Comparison of ENCODE assay signal across 8 cellular contexts in genomic region chr6:26054659-26054936, GRCh38. TPM values are rescaled to one million over a fixed set of nuclear protein-coding genes. Genes with fewer than 3 reads are reported as not detected.
A peak's percentile ranks its signal among the peaks of the same experiment; 100 is the strongest.
DNase-seq lines count a peak whose midpoint lies in the region; ATAC-seq and TF ChIP-seq lines count a peak whose summit lies in the region.

No MANE protein-coding gene starts in this region.

- H3F3A ChIP-seq in GM23248 (ENCODE audit: insufficient read depth) = peaks cover 24% of the 10 kb centered on the region

- peak overlapping the region; percentile 92 for H3K9ac ChIP-seq in GM23248
- peak overlapping the region; percentile 90 for H3K9ac ChIP-seq in SK-N-MC (ENCODE audit: insufficient read length)

- intact Hi-C loops in gastrocnemius medialis (cut with DNase I; ENCODE audit: low total_unique reads) = loop anchor here (2.0 kb wide), 1 partner anchor 230 kb away; a partner anchor contains a TSS

- DNase-seq in GM23248 (no peak), SK-N-MC (ENCODE audit: low read depth, low spot score) (no peak), fibroblast of pulmonary artery (ENCODE audit: low read depth) (no peak), gastrocnemius medialis (no peak), DMS153 treated with DMSO at 0.1 percent for 48 hours (lab: John Stamatoyannopoulos, UW; ENCODE audit: unreplicated experiment) (no peak)

- TF ChIP-seq POLR2A in gastrocnemius medialis (IDR thresholded peaks at IDR 0.05) = no peak

- in situ Hi-C loops in GM23248 (cut with MboI) = no loop called here
- in situ Hi-C loops in gastrocnemius medialis (cut with MboI; ENCODE audit: low sequenced_read_pairs in 4 of 4) = no loop called here

- peak overlapping the region; percentile 85 for H3K4me3 ChIP-seq in GM23248
- peak overlapping the region; percentile 75 for H3K4me3 ChIP-seq in SK-N-MC
- H3K4me3 ChIP-seq in fibroblast of pulmonary artery (replicated peaks; ENCODE audit: low read depth, low read length) = peak overlapping the region; percentile 85
- peak overlapping the region; percentile 73 to 87 (median 82) for H3K4me3 ChIP-seq in gastrocnemius medialis

- peak overlapping the region; percentile 95 for H3K27ac ChIP-seq in GM23248
- peak overlapping the region; percentile 97 for H3K27ac ChIP-seq in SK-N-MC
- H3K27ac ChIP-seq in gastrocnemius medialis = peak overlapping the region; percentile 87 to 96 (median 90)

- no peaks in the 10 kb centered on the region for H3K36me3 ChIP-seq in GM23248 (ENCODE audit: low read depth)
- no peaks in the 10 kb centered on the region for H3K36me3 ChIP-seq in SK-N-MC (ENCODE audit: insufficient read depth, low read length)
- no peaks in the 10 kb centered on the region for H3K36me3 ChIP-seq in gastrocnemius medialis

- H2AFZ ChIP-seq in GM23248 = peak overlapping the region; percentile 84

- 2% methylated on average over 6 of the region's 6 CpGs for WGBS in GM23248 (ENCODE audit: low coverage in 1 of 2, low lambda C conversion rate in 2 of 2, missing lambda C conversion rate in 2 of 2), 2 experiments

- H3K4me2 ChIP-seq in GM23248 (ENCODE audit: unreplicated experiment) = peak overlapping the region; percentile 94

- H3K4me1 ChIP-seq in GM23248 (ENCODE audit: insufficient read depth) = peaks cover 10% of the 10 kb centered on the region
- peaks cover 11 to 15% of the 10 kb centered on the region in 2 donors for H3K4me1 ChIP-seq in gastrocnemius medialis

- ATAC-seq in gastrocnemius medialis = no peak
- no peak for ATAC-seq in GM21367 (IDR thresholded peaks at IDR 0.05; ENCODE audit: unreplicated experiment)
- ATAC-seq in GM21390 (IDR thresholded peaks at IDR 0.05; ENCODE audit: unreplicated experiment) = no peak
- no peak for ATAC-seq in GM18498 (IDR thresholded peaks at IDR 0.05; ENCODE audit: unreplicated experiment)

- no peak for TF ChIP-seq CTCF in fibroblast of pulmonary artery (IDR thresholded peaks at IDR 0.05; ENCODE audit: low read length, missing control alignments)
- TF ChIP-seq CTCF in gastrocnemius medialis (IDR thresholded peaks at IDR 0.05 in 4 of 5, conservative IDR thresholded peaks at IDR 0.05 in 1 of 5) = no peak

- H3K79me2 ChIP-seq in GM23248 (ENCODE audit: insufficient read depth) = no peaks in the 10 kb centered on the region

- H3K9me3 ChIP-seq in GM23248 (ENCODE audit: low read depth) = no peaks in the 10 kb centered on the region
- no peaks in the 10 kb centered on the region for H3K9me3 ChIP-seq in SK-N-MC (ENCODE audit: low read depth, low read length)
- H3K9me3 ChIP-seq in gastrocnemius medialis = no peaks in the 10 kb centered on the region

- H3K27me3 ChIP-seq in GM23248 (replicated peaks; ENCODE audit: insufficient read depth) (no peaks in the 10 kb centered on the region), gastrocnemius medialis (no peaks in the 10 kb centered on the region)

- no peaks in the 10 kb centered on the region for H3K9me2 ChIP-seq in GM23248 (ENCODE audit: insufficient read depth)

- H4K20me1 ChIP-seq in GM23248 (ENCODE audit: insufficient read depth) = no peaks in the 10 kb centered on the region

RNA-seq across cellular contexts. Expression of gene HFE, which starts 32.6 kb away (rescaled TPM):
- 10.8 and 13.2 TPM in 2 replicates for total RNA-seq in GM23248 (2014; rRNA removed; shearing (Covaris generic))
- 8.6 and 10.6 TPM in 2 replicates for polyA plus RNA-seq in GM23248 (2016; fragmentation: Nextera tagmentation; extraction: Ambion mirVana)
- 1 to 10 TPM in 3 of 4 donors, under 1 TPM in 1; 0.10 to 2.0 (median 1.6) TPM for total RNA-seq in gastrocnemius medialis
